Comparison of ENCODE assay signal across 21 cellular contexts in the genomic region with DNA sequence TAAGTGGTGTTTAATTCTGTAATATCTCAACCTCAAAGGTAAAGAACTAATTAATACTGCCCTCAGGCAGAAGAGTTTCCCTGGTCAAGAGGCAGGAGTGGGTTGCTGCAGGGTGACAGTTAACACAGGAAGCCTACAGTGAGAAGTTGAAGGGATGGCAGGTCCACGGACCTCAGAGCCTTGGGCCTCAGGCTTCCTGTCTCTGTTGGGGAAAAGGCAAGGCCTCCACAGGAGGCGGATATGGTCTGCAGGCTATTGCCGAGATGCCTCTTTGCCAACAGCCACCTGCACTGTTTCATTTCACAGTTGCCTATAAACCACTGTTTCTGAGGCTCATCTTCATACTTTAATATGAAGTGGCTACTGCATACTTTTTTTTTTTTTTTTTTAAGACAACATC. TPM values are rescaled to one million over a fixed set of nuclear protein-coding genes. Genes with fewer than 3 reads are reported as not detected.
DNase-seq lines count a peak whose midpoint lies in the region; ATAC-seq, FAIRE-seq and TF ChIP-seq lines count a peak whose summit lies in the region.
"Had no signal": no experiment of that assay in that cellular context is flagged by ENCODE, and none has a peak within 500 bp of the region (broad histone marks: within the 10 kb centered on the region; RNA-seq: fewer than 3 reads in every experiment).

No MANE protein-coding gene starts in this region.

- H3K9ac ChIP-seq in DND-41 (ENCODE audit: low read depth, low read length) (no peak overlapping the region), trophoblast cell (ENCODE audit: low read length) (no peak overlapping the region)
- H3K9ac ChIP-seq: neural progenitor cell had no signal

- H4K20me1 ChIP-seq in DND-41 (ENCODE audit: insufficient read depth, low read length) = no peaks in the 10 kb centered on the region

- H3K79me1 ChIP-seq in trophoblast cell (ENCODE audit: low read length) = peaks cover 7% of the 10 kb centered on the region

- no peak for ATAC-seq in DND-41 (ENCODE audit: insufficient read depth, low read depth)
- ATAC-seq: activated CD4-positive, CD25-positive, alpha-beta regulatory T cell treated with anti-CD3 and anti-CD28 coated beads, Interleukin-2, amount 50 U/mL, for 24 hours; effector memory CD8-positive, alpha-beta T cell; HCT116; right cardiac atrium had no signal

- H3K18ac ChIP-seq in trophoblast cell (ENCODE audit: low read length) = no peak overlapping the region

- H3K27me3 ChIP-seq in DND-41 (ENCODE audit: insufficient read depth, low read length, poor library complexity) (no peaks in the 10 kb centered on the region), trophoblast cell (ENCODE audit: insufficient read depth, low read length) (no peaks in the 10 kb centered on the region)
- H3K27me3 ChIP-seq: neural progenitor cell had no signal

- H3K79me2 ChIP-seq in DND-41 (ENCODE audit: insufficient read depth, low read length) (peaks cover 7% of the 10 kb centered on the region; the same call in 1 of the 2 replicates), trophoblast cell (ENCODE audit: control insufficient read depth, insufficient read depth, low read length, poor library complexity) (peaks cover 5% of the 10 kb centered on the region)

- H3K14ac ChIP-seq in trophoblast cell (ENCODE audit: low read length) = no peak overlapping the region

- no peak overlapping the region for H3K23ac ChIP-seq in trophoblast cell (ENCODE audit: low read length)

- no CpG with 5 or more reads among the region's 3 CpGs for WGBS in trophoblast cell (ENCODE audit: extremely low coverage, insufficient coverage, insufficient read length)

- no peaks in the 10 kb centered on the region for H3K36me3 ChIP-seq in DND-41 (ENCODE audit: insufficient read depth, low read length)
- no peaks in the 10 kb centered on the region for H3K36me3 ChIP-seq in trophoblast cell (ENCODE audit: control insufficient read depth in 1 of 2, insufficient read depth in 2 of 2, low read length in 2 of 2)
- H3K36me3 ChIP-seq: neural progenitor cell had no signal

- H3K4me3 ChIP-seq in DND-41 (ENCODE audit: low read depth in 1 of 2, low read length in 2 of 2) (no peak overlapping the region), trophoblast cell (ENCODE audit: low read depth, low read length) (no peak overlapping the region)
- no peak overlapping the region for H3K4me3 ChIP-seq in Jurkat, Clone E6-1 (ENCODE audit: low read length)
- H3K4me3 ChIP-seq: coronary artery, neural progenitor cell had no signal

- no peak overlapping the region for H2AFZ ChIP-seq in DND-41 (ENCODE audit: low read depth, low read length)
- H2AFZ ChIP-seq in trophoblast cell (ENCODE audit: insufficient read depth, low read length, poor library complexity) = no peak overlapping the region
- H2AFZ ChIP-seq: neural progenitor cell had no signal

- FAIRE-seq in GM19239 (lab: Jason Lieb, UNC) = no peak
- FAIRE-seq: D721Med had no signal

- H2BK120ac ChIP-seq in trophoblast cell (ENCODE audit: insufficient read depth, low read length, poor library complexity) = no peak overlapping the region

- TF ChIP-seq CTCF in DND-41 (IDR thresholded peaks at IDR 0.05; ENCODE audit: borderline replicate concordance, extremely low read depth, low read length, poor library complexity, severe bottlenecking) = no peak

- H4K91ac ChIP-seq in trophoblast cell (ENCODE audit: low read depth, low read length) = no peak overlapping the region

- H3K9me3 ChIP-seq in DND-41 (ENCODE audit: insufficient read depth, low read length, severe bottlenecking) (no peaks in the 10 kb centered on the region), trophoblast cell (ENCODE audit: insufficient read depth, low read depth, low read length) (no peaks in the 10 kb centered on the region)

- no peak overlapping the region for H3K4ac ChIP-seq in trophoblast cell (ENCODE audit: low read depth, low read length)

- H2BK5ac ChIP-seq in trophoblast cell (ENCODE audit: low read depth, low read length, poor library complexity) = no peak overlapping the region

- H3K27ac ChIP-seq in DND-41 (ENCODE audit: low read length) (no peak overlapping the region), trophoblast cell (ENCODE audit: low read depth, low read length) (no peak overlapping the region)
- H3K27ac ChIP-seq: coronary artery, neural progenitor cell had no signal

- H3K4me2 ChIP-seq in DND-41 (ENCODE audit: insufficient read depth, low read length) (no peak overlapping the region), trophoblast cell (ENCODE audit: low read length) (no peak overlapping the region)
- H3K4me2 ChIP-seq: neural progenitor cell had no signal

- peak overlapping the region; percentile 62 for H4K12ac ChIP-seq in trophoblast cell (ENCODE audit: low read depth, low read length)

- no peak overlapping the region for H2AK5ac ChIP-seq in trophoblast cell (ENCODE audit: low read length)

- H3K4me1 ChIP-seq in DND-41 (ENCODE audit: insufficient read depth, low read length) (peaks cover 20% of the 10 kb centered on the region), trophoblast cell (ENCODE audit: control insufficient read depth in 1 of 2, insufficient read depth in 2 of 2, low read length in 2 of 2) (no peaks in the 10 kb centered on the region)

- DNase-seq in DND-41 = peak; percentile 15
- peak; percentile 67 for DNase-seq in Jurkat, Clone E6-1 (ENCODE audit: low read depth, low spot score)
- peak; percentile 76 for DNase-seq in UCSD-AML1 (lab: John Stamatoyannopoulos, UW; ENCODE audit: unreplicated experiment)
- no peak for DNase-seq in trophoblast cell
- no peak for DNase-seq in GM19239 (ENCODE audit: insufficient read length, low spot score)
- DNase-seq in stimulated activated naive CD4-positive, alpha-beta T cell (lab: John Stamatoyannopoulos, UW) = no peak
- DNase-seq in NCI-H345 (lab: John Stamatoyannopoulos, UW) = no peak
- DNase-seq: activated CD8-positive, alpha-beta memory T cell treated with anti-CD3 and anti-CD28 coated beads for 24 hours; activated effector memory CD4-positive, alpha-beta T cell treated with Interleukin-2 at 50 U/mL for 16 hours; effector memory CD8-positive, alpha-beta T cell; head of caudate nucleus; NCI-H1417; NCI-H2081; NCI-H748 treated with DMSO at 0.1 percent for 48 hours; right cardiac atrium; stimulated activated CD4-positive, alpha-beta T cell treated with anti-CD3 and anti-CD28 coated beads, Interleukin-4, amount 100 ng/mL, for 1 hour had no signal

- no peak overlapping the region for H2BK12ac ChIP-seq in trophoblast cell (ENCODE audit: low read length)

- peak overlapping the region; percentile 15 for H4K8ac ChIP-seq in trophoblast cell (ENCODE audit: low read depth, low read length)

RNA-seq across cellular contexts. Expression of a gene that starts 33.3 kb away (rescaled TPM):
- 165 TPM for polyA plus RNA-seq in Jurkat, Clone E6-1 (2012; ENCODE audit: insufficient read depth, insufficient read length)
- 356 and 371 TPM in 2 replicates for polyA plus RNA-seq in trophoblast cell (2013)

RNA-seq across cellular contexts. Expression of a gene that starts 42.0 kb away (rescaled TPM):
- 244 TPM for polyA plus RNA-seq in Jurkat, Clone E6-1 (2012; ENCODE audit: insufficient read depth, insufficient read length)
- polyA plus RNA-seq in trophoblast cell (2013) = 236 and 247 TPM in 2 replicates

Comparison
In these comparisons a context has a peak if more than half of its experiments do, and no peak if none do; other contexts are left out.
1. DNase-seq: peak in DND-41 (single experiment), Jurkat, Clone E6-1 (single experiment) and UCSD-AML1 (single experiment); none in trophoblast cell (0 of 2), GM19239 (single experiment), stimulated activated naive CD4-positive, alpha-beta T cell (0 of 6) and NCI-H345 (single experiment).